In the genomic region with DNA sequence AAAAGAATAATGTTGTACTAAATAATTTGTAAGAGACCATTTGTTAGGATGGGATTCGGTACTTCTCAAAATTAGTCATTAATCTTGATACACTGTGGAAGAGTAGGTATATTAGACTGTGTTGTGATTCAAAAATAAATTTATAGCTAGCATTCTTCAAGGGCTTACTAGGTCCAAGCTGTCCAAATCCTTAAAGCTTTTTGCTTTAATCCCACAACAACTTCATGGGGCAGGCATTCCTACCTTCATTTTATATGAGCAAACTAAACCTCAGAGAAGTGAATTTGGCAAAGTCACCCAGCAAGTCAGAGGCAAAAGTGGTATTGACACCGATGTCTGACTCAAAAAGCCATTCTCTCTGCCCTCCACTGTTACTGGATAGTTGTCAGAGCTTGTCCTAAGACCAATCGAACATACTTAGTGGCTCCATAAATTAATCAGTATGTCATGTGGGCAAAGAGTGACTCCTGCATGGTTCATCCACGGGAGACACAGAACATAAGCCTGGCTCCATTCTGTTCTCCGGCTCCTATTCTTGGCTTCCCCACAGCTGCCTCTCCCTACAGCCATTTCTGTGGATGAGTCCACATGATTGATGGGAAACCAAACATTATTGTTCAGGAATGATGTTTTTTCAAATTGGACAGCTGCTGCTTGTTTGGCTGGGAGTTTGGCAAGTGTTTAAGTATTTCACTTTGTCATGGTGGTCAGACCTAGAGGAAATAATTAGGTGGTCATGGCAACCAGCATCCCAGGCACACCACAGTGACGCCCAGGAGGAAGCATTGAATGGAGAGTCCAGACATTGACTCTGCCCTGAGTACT, we compare ENCODE assay signal across 9 cellular contexts.
DNase-seq lines count a peak whose midpoint lies in the region; ATAC-seq and TF ChIP-seq lines count a peak whose summit lies in the region.
"Had no signal": no experiment of that assay in that cellular context is flagged by ENCODE, and none has a peak within 500 bp of the region (broad histone marks: within the 10 kb centered on the region; RNA-seq: fewer than 3 reads in every experiment).

No MANE protein-coding gene starts in this region.

- H3K27me3 ChIP-seq in osteoblast (ENCODE audit: insufficient read depth, low read length) = no peaks in the 10 kb centered on the region

- no peaks in the 10 kb centered on the region for H3K36me3 ChIP-seq in osteoblast (ENCODE audit: insufficient read depth, low read length)

- H3K36me3 Mint-ChIP-seq in stimulated activated naive B cell treated with anti-CD40 and anti-IgM and Interleukin-4, amounts not matched to agents 10 μg/mL and 1 μg/mL and 100 μg/mL, for 72 hours = no peaks in the 10 kb centered on the region

- H3K4me1 Mint-ChIP-seq in stimulated activated naive B cell treated with anti-CD40 and anti-IgM and Interleukin-4, amounts not matched to agents 10 μg/mL and 1 μg/mL and 100 μg/mL, for 72 hours = no peaks in the 10 kb centered on the region

- H4K20me1 ChIP-seq in osteoblast (ENCODE audit: insufficient read depth, low read length) = no peaks in the 10 kb centered on the region

- no peak overlapping the region for H3K27ac Mint-ChIP-seq in stimulated activated naive B cell treated with anti-CD40 and anti-IgM and Interleukin-4, amounts not matched to agents 10 μg/mL and 1 μg/mL and 100 μg/mL, for 72 hours

- peak overlapping the region; percentile 60 for H3K27ac ChIP-seq in osteoblast (ENCODE audit: low read depth, low read length)

- no peak for ATAC-seq in esophagus mucosa
- no peak for ATAC-seq in stimulated activated naive B cell treated with anti-CD40 and anti-IgM and Interleukin-4, amounts not matched to agents 10 μg/mL and 1 μg/mL and 100 μg/mL, for 72 hours (replicated peaks)

- TF ChIP-seq CTCF in cardiac fibroblast (IDR thresholded peaks at IDR 0.05; ENCODE audit: low read depth, low read length) (no peak), osteoblast (IDR thresholded peaks at IDR 0.05; ENCODE audit: extremely low read depth, low read depth, low read length) (no peak), GM10266 (IDR thresholded peaks at IDR 0.05; ENCODE audit: control insufficient read depth, insufficient read depth, low read depth, missing control alignments) (no peak)

- peaks cover 0 to 7% of the 10 kb centered on the region in 2 donors for H3K9me3 Mint-ChIP-seq in stimulated activated naive B cell treated with anti-CD40 and anti-IgM and Interleukin-4, amounts not matched to agents 10 μg/mL and 1 μg/mL and 100 μg/mL, for 72 hours

- H3K9me3 ChIP-seq in osteoblast (ENCODE audit: low read depth, low read length) = peaks cover under 1% of the 10 kb centered on the region

- H3K4me1 ChIP-seq in osteoblast (ENCODE audit: insufficient read depth, low read length) = peaks cover 11% of the 10 kb centered on the region

- DNase-seq in EH (ENCODE audit: low read depth) (peak; percentile 92), NCI-H69 (lab: John Stamatoyannopoulos, UW) (peak; percentile 73), cardiac fibroblast (ENCODE audit: low read depth in 2 of 2) (peak; percentile 58 to 64), osteoblast (ENCODE audit: insufficient read length, low spot score, missing footprints) (peak; percentile 62), GM10266 (ENCODE audit: extremely low spot score) (no peak)
- no peak for DNase-seq in stimulated activated naive B cell treated with anti-CD40 and anti-IgM and Interleukin-4, amounts not matched to agents 10 μg/mL and 1 μg/mL and 100 μg/mL, for 72 hours
- no peak for DNase-seq in stimulated activated naive CD4-positive, alpha-beta T cell treated with Interleukin-2 at 50 U/mL for 16 hours (lab: John Stamatoyannopoulos, UW)
- DNase-seq: DND-41 had no signal

- H3K4me3 Mint-ChIP-seq in stimulated activated naive B cell treated with anti-CD40 and anti-IgM and Interleukin-4, amounts not matched to agents 10 μg/mL and 1 μg/mL and 100 μg/mL, for 72 hours = no peak overlapping the region

- H3K4me2 ChIP-seq in osteoblast (ENCODE audit: insufficient read depth, low read length) = peak overlapping the region; percentile 12

- H2AFZ ChIP-seq in osteoblast (ENCODE audit: low read length) = peak overlapping the region; percentile 55

- H3K27me3 Mint-ChIP-seq in stimulated activated naive B cell treated with anti-CD40 and anti-IgM and Interleukin-4, amounts not matched to agents 10 μg/mL and 1 μg/mL and 100 μg/mL, for 72 hours = peaks cover 3 to 17% of the 10 kb centered on the region in 2 donors

- H3K4me3 ChIP-seq in cardiac fibroblast (replicated peaks in 1 of 2; ENCODE audit: low read depth in 2 of 2, low read length in 2 of 2) (no peak overlapping the region), osteoblast (ENCODE audit: insufficient read depth, low read length) (no peak overlapping the region)

- no peaks in the 10 kb centered on the region for H3K79me2 ChIP-seq in osteoblast (ENCODE audit: insufficient read depth, low read length)

Comparison
In these comparisons a context has a peak if more than half of its experiments do, and no peak if none do; other contexts are left out.
1. DNase-seq: peak in EH (single experiment), NCI-H69 (single experiment), cardiac fibroblast (2 of 2) and osteoblast (single experiment); none in GM10266 (single experiment), stimulated activated naive B cell treated with anti-CD40 and anti-IgM and Interleukin-4, amounts not matched to agents 10 μg/mL and 1 μg/mL and 100 μg/mL, for 72 hours (single experiment) and stimulated activated naive CD4-positive, alpha-beta T cell treated with Interleukin-2 at 50 U/mL for 16 hours (single experiment).